31 cellular contexts compared by ENCODE assay signal in genomic region chr15:68564173-68564572, GRCh38. TPM values are rescaled to one million over a fixed set of nuclear protein-coding genes. Genes with fewer than 3 reads are reported as not detected.
"Had no signal": no experiment of that assay in that cellular context is flagged by ENCODE, and none has a peak within 500 bp of the region (broad histone marks: within the 10 kb centered on the region; RNA-seq: fewer than 3 reads in every experiment).

No MANE protein-coding gene starts in this region.

- H3K36me3 ChIP-seq: adrenal gland had no signal

- FAIRE-seq: endothelial cell of umbilical vein had no signal

- H3K27ac ChIP-seq: adrenal gland, body of pancreas, coronary artery, dorsolateral prefrontal cortex, epithelial cell of prostate had no signal

- H3K36me3 Mint-ChIP-seq: activated CD4-positive, alpha-beta memory T cell treated with anti-CD3 and anti-CD28 coated beads for 36 hours; activated CD8-positive, alpha-beta memory T cell treated with anti-CD3 and anti-CD28 coated beads, Interleukin-2, amount 10 ng/mL, durations not matched to agents 7 days and 5 days; activated naive CD4-positive, alpha-beta T cell treated with anti-CD3 and anti-CD28 coated beads, Interleukin-2, amount 50 U/mL, for 24 hours; activated naive CD8-positive, alpha-beta T cell treated with anti-CD3 and anti-CD28 coated beads for 36 hours had no signal

- H3K9me3 Mint-ChIP-seq: activated CD4-positive, alpha-beta memory T cell treated with anti-CD3 and anti-CD28 coated beads for 36 hours; activated CD4-positive, alpha-beta T cell treated with anti-CD3 and anti-CD28 coated beads, Interleukin-2, amount 10 ng/mL, durations not matched to agents 24 days and 14 days; activated naive CD4-positive, alpha-beta T cell treated with anti-CD3 and anti-CD28 coated beads for 36 hours; activated naive CD4-positive, alpha-beta T cell treated with anti-CD3 and anti-CD28 coated beads, Interleukin-2, amount 50 U/mL, for 24 hours; activated naive CD8-positive, alpha-beta T cell treated with anti-CD3 and anti-CD28 coated beads for 36 hours; activated naive CD8-positive, alpha-beta T cell treated with anti-CD3 and anti-CD28 coated beads, Interleukin-2, amount 50 U/mL, for 24 hours; activated T-helper 1 cell treated with anti-CD3 and anti-CD28 coated beads, Interleukin-12 subunit alpha, Interleukin-12 subunit beta, Interleukin-2, Interleukin-4 antibody, amounts not matched to agents 30 ng/mL and 10 ng/mL and 1 ng/mL, durations not matched to agents 14 hours and 24 hours and 36 hours; activated T-helper 2 cell treated with anti-CD3 and anti-CD28 coated beads, Interferon-gamma antibody, Interleukin-2, Interleukin-4, amounts not matched to agents 10 μg/mL and 5 μg/mL and 100 μg/mL, durations not matched to agents 14 hours and 24 hours and 36 hours; dendritic cell treated with granulocyte-macrophage colony-stimulating factor and Interleukin-4, amounts not matched to agents 40 ng/mL and 50 ng/mL, for 4 days had no signal

- H3K9me3 ChIP-seq: adrenal gland, body of pancreas had no signal

- H3K4me3 Mint-ChIP-seq: activated CD4-positive, alpha-beta memory T cell treated with anti-CD3 and anti-CD28 coated beads for 36 hours; activated CD4-positive, alpha-beta T cell treated with anti-CD3 and anti-CD28 coated beads for 36 hours; activated CD4-positive, alpha-beta T cell treated with anti-CD3 and anti-CD28 coated beads, Interleukin-2, amount 10 ng/mL, durations not matched to agents 24 days and 14 days; activated CD8-positive, alpha-beta memory T cell treated with anti-CD3 and anti-CD28 coated beads, Interleukin-2, amount 10 ng/mL, durations not matched to agents 7 days and 5 days; activated CD8-positive, alpha-beta T cell treated with anti-CD3 and anti-CD28 coated beads, Interleukin-2, amount 10 ng/mL, durations not matched to agents 7 days and 5 days; activated naive CD4-positive, alpha-beta T cell treated with anti-CD3 and anti-CD28 coated beads for 36 hours; activated naive CD4-positive, alpha-beta T cell treated with anti-CD3 and anti-CD28 coated beads, Interleukin-2, amount 50 U/mL, for 24 hours; activated naive CD8-positive, alpha-beta T cell treated with anti-CD3 and anti-CD28 coated beads for 36 hours; activated naive CD8-positive, alpha-beta T cell treated with anti-CD3 and anti-CD28 coated beads, Interleukin-2, amount 50 U/mL, for 24 hours; activated T-helper 1 cell treated with anti-CD3 and anti-CD28 coated beads, Interleukin-12 subunit alpha, Interleukin-12 subunit beta, Interleukin-2, Interleukin-4 antibody, amounts not matched to agents 30 ng/mL and 10 ng/mL and 1 ng/mL, durations not matched to agents 14 hours and 24 hours and 36 hours; dendritic cell treated with granulocyte-macrophage colony-stimulating factor and Interleukin-4, amounts not matched to agents 40 ng/mL and 50 ng/mL, for 4 days had no signal

- DNase-seq: activated CD4-positive, alpha-beta memory T cell treated with anti-CD3 and anti-CD28 coated beads for 36 hours; activated CD4-positive, alpha-beta T cell treated with anti-CD3 and anti-CD28 coated beads for 36 hours; activated CD4-positive, alpha-beta T cell treated with anti-CD3 and anti-CD28 coated beads, Interleukin-2, amount 10 ng/mL, durations not matched to agents 24 days and 14 days; activated CD4-positive, CD25-positive, alpha-beta regulatory T cell; activated CD4-positive, CD25-positive, alpha-beta regulatory T cell treated with anti-CD3 and anti-CD28 coated beads, Interleukin-2, amount 50 U/mL, for 72 hours; activated CD8-positive, alpha-beta memory T cell treated with anti-CD3 and anti-CD28 coated beads, Interleukin-2, amount 10 ng/mL, durations not matched to agents 7 days and 5 days; activated CD8-positive, alpha-beta memory T cell treated with anti-CD3 and anti-CD28 coated beads, Interleukin-2, amount 50 U/mL, for 4 hours; activated CD8-positive, alpha-beta T cell treated with anti-CD3 and anti-CD28 coated beads, Interleukin-2, amount 10 ng/mL, durations not matched to agents 7 days and 5 days; activated effector memory CD4-positive, alpha-beta T cell treated with anti-CD3 and anti-CD28 coated beads, Interleukin-2, amount 50 U/mL, for 16 hours; activated naive CD4-positive, alpha-beta T cell treated with anti-CD3 and anti-CD28 coated beads for 36 hours; activated naive CD8-positive, alpha-beta T cell treated with anti-CD3 and anti-CD28 coated beads for 36 hours; activated naive CD8-positive, alpha-beta T cell treated with anti-CD3 and anti-CD28 coated beads, Interleukin-2, amount 50 U/mL, for 24 hours; activated T-cell treated with anti-CD3 and anti-CD28 coated beads, Interleukin-2, amount 50 U/mL, for 1 hour; activated T-cell treated with anti-CD3 and anti-CD28 coated beads, Interleukin-2, amount 50 U/mL, for 48 hours; amygdala; body of pancreas; central memory CD4-positive, alpha-beta T cell; cerebellar nuclear complex; dorsolateral prefrontal cortex; effector memory CD4-positive, alpha-beta T cell; foreskin fibroblast; T-helper 2 cell had no signal

- H3K27me3 ChIP-seq: adrenal gland, body of pancreas had no signal

- H3K4me3 ChIP-seq: adrenal gland, body of pancreas, coronary artery, dorsolateral prefrontal cortex had no signal

- H3K27ac Mint-ChIP-seq: activated CD4-positive, alpha-beta memory T cell treated with anti-CD3 and anti-CD28 coated beads for 36 hours; activated CD4-positive, alpha-beta T cell treated with anti-CD3 and anti-CD28 coated beads for 36 hours; activated CD4-positive, alpha-beta T cell treated with anti-CD3 and anti-CD28 coated beads, Interleukin-2, amount 10 ng/mL, durations not matched to agents 24 days and 14 days; activated CD8-positive, alpha-beta memory T cell treated with anti-CD3 and anti-CD28 coated beads, Interleukin-2, amount 10 ng/mL, durations not matched to agents 7 days and 5 days; activated CD8-positive, alpha-beta T cell treated with anti-CD3 and anti-CD28 coated beads, Interleukin-2, amount 10 ng/mL, durations not matched to agents 7 days and 5 days; activated naive CD4-positive, alpha-beta T cell treated with anti-CD3 and anti-CD28 coated beads for 36 hours; activated naive CD4-positive, alpha-beta T cell treated with anti-CD3 and anti-CD28 coated beads, Interleukin-2, amount 50 U/mL, for 24 hours; activated naive CD8-positive, alpha-beta T cell treated with anti-CD3 and anti-CD28 coated beads for 36 hours; activated naive CD8-positive, alpha-beta T cell treated with anti-CD3 and anti-CD28 coated beads, Interleukin-2, amount 50 U/mL, for 24 hours; activated T-helper 1 cell treated with anti-CD3 and anti-CD28 coated beads, Interleukin-12 subunit alpha, Interleukin-12 subunit beta, Interleukin-2, Interleukin-4 antibody, amounts not matched to agents 30 ng/mL and 10 ng/mL and 1 ng/mL, durations not matched to agents 14 hours and 24 hours and 36 hours; activated T-helper 2 cell treated with anti-CD3 and anti-CD28 coated beads, Interferon-gamma antibody, Interleukin-2, Interleukin-4, amounts not matched to agents 10 μg/mL and 5 μg/mL and 100 μg/mL, durations not matched to agents 14 hours and 24 hours and 36 hours; dendritic cell treated with granulocyte-macrophage colony-stimulating factor and Interleukin-4, amounts not matched to agents 40 ng/mL and 50 ng/mL, for 4 days had no signal

- ATAC-seq: activated CD4-positive, alpha-beta T cell treated with anti-CD3 and anti-CD28 coated beads for 36 hours; activated CD8-positive, alpha-beta memory T cell treated with anti-CD3 and anti-CD28 coated beads, Interleukin-2, amount 10 ng/mL, durations not matched to agents 7 days and 5 days; activated CD8-positive, alpha-beta T cell treated with anti-CD3 and anti-CD28 coated beads, Interleukin-2, amount 10 ng/mL, durations not matched to agents 7 days and 5 days; activated naive CD8-positive, alpha-beta T cell treated with anti-CD3 and anti-CD28 coated beads, Interleukin-2, amount 50 U/mL, for 24 hours; body of pancreas had no signal

RNA-seq across cellular contexts. Expression of gene CORO2B, which starts 14.6 kb away (rescaled TPM):
- total RNA-seq: activated CD8-positive, alpha-beta memory T cell treated with anti-CD3 and anti-CD28 coated beads, Interleukin-2, amount 10 ng/mL, durations not matched to agents 7 days and 5 days; activated CD8-positive, alpha-beta T cell treated with anti-CD3 and anti-CD28 coated beads, Interleukin-2, amount 10 ng/mL, durations not matched to agents 7 days and 5 days; activated naive CD4-positive, alpha-beta T cell treated with anti-CD3 and anti-CD28 coated beads for 36 hours; activated naive CD8-positive, alpha-beta T cell treated with anti-CD3 and anti-CD28 coated beads for 36 hours; activated T-helper 1 cell treated with anti-CD3 and anti-CD28 coated beads, Interleukin-12 subunit alpha, Interleukin-12 subunit beta, Interleukin-2, Interleukin-4 antibody, amounts not matched to agents 30 ng/mL and 10 ng/mL and 1 ng/mL, durations not matched to agents 14 hours and 24 hours and 36 hours; T-helper 1 cell treated with Interleukin-12 subunit alpha and Interleukin-12 subunit beta and Interleukin-4 antibody, amounts not matched to agents 30 ng/mL and 1 ng/mL, for 36 hours had no signal
